In the genomic region with DNA sequence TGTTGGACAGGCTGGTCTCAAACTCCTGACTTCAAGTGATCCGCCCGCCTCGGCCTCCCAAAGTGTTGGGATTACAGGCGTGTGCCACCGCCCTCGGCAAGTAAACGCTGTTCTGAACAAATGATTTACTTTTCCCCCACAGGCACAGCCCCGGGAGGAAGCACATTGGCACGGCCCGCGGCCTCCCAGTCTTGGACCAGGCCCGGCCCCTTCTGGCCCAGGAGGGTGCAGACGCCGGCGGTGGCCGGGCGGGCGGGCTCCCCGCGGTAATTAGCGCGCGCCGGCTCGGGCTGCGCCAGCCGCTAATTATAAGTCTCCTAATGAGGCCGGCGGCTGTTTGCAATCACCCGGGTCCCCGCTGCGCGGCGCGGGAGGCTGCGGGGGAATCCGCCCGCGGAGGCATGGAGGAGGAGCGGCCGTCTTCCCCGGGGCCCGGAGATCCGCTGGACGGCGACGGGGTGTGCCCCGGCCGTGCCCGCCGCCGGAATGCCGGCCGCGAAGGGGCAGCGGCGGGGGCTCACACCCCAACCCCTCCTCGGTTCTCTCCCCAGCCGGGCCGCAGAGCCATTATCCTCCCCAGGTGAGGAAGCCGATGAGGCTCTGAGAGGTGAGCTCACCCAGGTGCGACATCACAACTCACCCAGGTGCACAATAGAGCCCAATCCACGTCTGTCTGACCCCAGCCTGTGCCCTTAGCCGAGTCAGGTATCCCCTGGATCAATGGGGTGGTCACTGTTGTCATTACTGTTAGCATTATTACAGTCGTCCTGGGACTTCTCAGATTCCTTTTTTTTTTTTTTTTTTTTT, we compare ENCODE assay signal across 7 cellular contexts. TPM values are rescaled to one million over a fixed set of nuclear protein-coding genes. Genes with fewer than 3 reads are reported as not detected.
DNase-seq lines count a peak whose midpoint lies in the region; ATAC-seq and TF ChIP-seq lines count a peak whose summit lies in the region.

No MANE protein-coding gene starts in this region.

- peaks cover 17% of the 10 kb centered on the region for H3K27me3 ChIP-seq in NT2/D1 (ENCODE audit: insufficient read depth, insufficient read length)
- no peaks in the 10 kb centered on the region for H3K27me3 ChIP-seq in testis

- no peak overlapping the region for H3K27ac ChIP-seq in testis

- no peak for TF ChIP-seq POLR2A in testis (IDR thresholded peaks at IDR 0.05)

- intact Hi-C loops in testis (cut with DNase I; ENCODE audit: low total_unique reads) = loop anchor here (5.0 kb wide), 1 partner anchor 63 kb away; no protein-coding TSS in a partner anchor

- H3K9me3 ChIP-seq in NT2/D1 (ENCODE audit: insufficient read depth, low read length) (no peaks in the 10 kb centered on the region), testis (no peaks in the 10 kb centered on the region)

- DNase-seq in GM20000 (ENCODE audit: low spot score) = peak; percentile 73
- DNase-seq in NT2/D1 (ENCODE audit: low read depth, low spot score) = no peak
- DNase-seq in activated T-cell treated with anti-CD3 and anti-CD28 coated beads, Interleukin-2, amount 50 U/mL, for 72 hours = peak; percentile 62 to 63
- DNase-seq in fibroblast of the aortic adventitia (ENCODE audit: low read depth) = peak; percentile 16
- DNase-seq in neural crest cell (ENCODE audit: low read depth, low spot score) = peak; percentile 39
- DNase-seq in testis = peak; percentile 60
- no peak for DNase-seq in cortex of kidney (lab: John Stamatoyannopoulos, UW)

- TF ChIP-seq CTCF in GM20000 (IDR thresholded peaks at IDR 0.05; ENCODE audit: extremely low read depth, missing control alignments) (peak; percentile 24), fibroblast of the aortic adventitia (IDR thresholded peaks at IDR 0.05; ENCODE audit: insufficient read depth, low read length) (peak; percentile 41), neural crest cell (conservative IDR thresholded peaks at IDR 0.05) (peak; percentile 37), testis (IDR thresholded peaks at IDR 0.05) (peak in 2 of 3 experiments; percentile 22 to 38)

- 3 to 5% methylated on average over 9 to 32 of the region's 65 CpGs for WGBS in testis, 2 donors

- no peaks in the 10 kb centered on the region for H3K9me3 Mint-ChIP-seq in activated T-cell treated with anti-CD3 and anti-CD28 coated beads, Interleukin-2, amount 50 U/mL, for 72 hours
- no peaks in the 10 kb centered on the region for H3K9me3 Mint-ChIP-seq in neural crest cell

- H3K4me3 Mint-ChIP-seq in activated T-cell treated with anti-CD3 and anti-CD28 coated beads, Interleukin-2, amount 50 U/mL, for 72 hours = peak overlapping the region; percentile 77 to 80
- H3K4me3 Mint-ChIP-seq in neural crest cell = peak overlapping the region; percentile 41

- peaks cover 3% of the 10 kb centered on the region for H3K36me3 ChIP-seq in NT2/D1 (ENCODE audit: insufficient read depth, insufficient read length, low read length)
- no peaks in the 10 kb centered on the region for H3K36me3 ChIP-seq in testis (ENCODE audit: low read depth, missing control alignments)

- H3K4me1 Mint-ChIP-seq in activated T-cell treated with anti-CD3 and anti-CD28 coated beads, Interleukin-2, amount 50 U/mL, for 72 hours (ENCODE audit: low read depth) = peaks cover 43% of the 10 kb centered on the region
- H3K4me1 Mint-ChIP-seq in neural crest cell = peaks cover 34% of the 10 kb centered on the region

- no peaks in the 10 kb centered on the region for H3K27me3 Mint-ChIP-seq in activated T-cell treated with anti-CD3 and anti-CD28 coated beads, Interleukin-2, amount 50 U/mL, for 72 hours (ENCODE audit: low read depth)
- H3K27me3 Mint-ChIP-seq in neural crest cell (ENCODE audit: low read depth) = peaks cover 49% of the 10 kb centered on the region

- H3K27ac Mint-ChIP-seq in activated T-cell treated with anti-CD3 and anti-CD28 coated beads, Interleukin-2, amount 50 U/mL, for 72 hours = no peak overlapping the region
- no peak overlapping the region for H3K27ac Mint-ChIP-seq in neural crest cell (ENCODE audit: unreplicated experiment)

- H3K4me3 ChIP-seq in NT2/D1 (ENCODE audit: insufficient read length, low read depth) = peak overlapping the region; percentile 21
- peak overlapping the region; percentile 44 for H3K4me3 ChIP-seq in fibroblast of the aortic adventitia (ENCODE audit: low read depth, low read length)
- peak overlapping the region; percentile 41 to 47 for H3K4me3 ChIP-seq in testis

- H3K36me3 Mint-ChIP-seq in activated T-cell treated with anti-CD3 and anti-CD28 coated beads, Interleukin-2, amount 50 U/mL, for 72 hours (ENCODE audit: insufficient read depth in 2 of 2) = peaks cover under 1% of the 10 kb centered on the region in 2 donors
- no peaks in the 10 kb centered on the region for H3K36me3 Mint-ChIP-seq in neural crest cell (ENCODE audit: low read depth)

- peak; percentile 5 to 26 for ATAC-seq in activated T-cell treated with anti-CD3 and anti-CD28 coated beads, Interleukin-2, amount 50 U/mL, for 72 hours (replicated peaks in 1 of 2)

- H3K4me1 ChIP-seq in NT2/D1 (ENCODE audit: insufficient read depth, insufficient read length) = peaks cover 5% of the 10 kb centered on the region
- H3K4me1 ChIP-seq in testis = peaks cover 36% of the 10 kb centered on the region

- peak overlapping the region; percentile 61 for H3K9ac ChIP-seq in NT2/D1 (ENCODE audit: insufficient read length, low read depth)

RNA-seq across cellular contexts. Expression of a gene that starts 3.3 kb away (rescaled TPM):
- total RNA-seq in activated T-cell treated with anti-CD3 and anti-CD28 coated beads, Interleukin-2, amount 50 U/mL, for 72 hours = 10 to 100 TPM; 37.4 to 40.8 TPM
- total RNA-seq in fibroblast of the aortic adventitia (ENCODE audit: low replicate concordance) = 17.5 and 31.3 TPM in 2 replicates
- total RNA-seq in neural crest cell = 49.7 and 55.8 TPM in 2 replicates
- total RNA-seq in testis = 10 to 100 TPM; 36.7 to 37.8 TPM
- polyA plus RNA-seq in testis (ENCODE audit: insufficient read depth, low read depth, low replicate concordance) = 28.1 TPM

RNA-seq across cellular contexts. Expression of a gene that starts 50.4 kb away (rescaled TPM):
- 100 to 1,000 TPM; 198 to 200 TPM for total RNA-seq in activated T-cell treated with anti-CD3 and anti-CD28 coated beads, Interleukin-2, amount 50 U/mL, for 72 hours
- 96.7 and 125 TPM in 2 replicates for total RNA-seq in fibroblast of the aortic adventitia (ENCODE audit: low replicate concordance)
- 134 and 149 TPM in 2 replicates for total RNA-seq in neural crest cell
- 100 to 1,000 TPM; 307 to 370 TPM for total RNA-seq in testis
- polyA plus RNA-seq in testis (ENCODE audit: insufficient read depth, low read depth, low replicate concordance) = 340 TPM

RNA-seq across cellular contexts. Expression of a gene that starts 55.6 kb away (rescaled TPM):
- total RNA-seq in activated T-cell treated with anti-CD3 and anti-CD28 coated beads, Interleukin-2, amount 50 U/mL, for 72 hours = 10 to 100 TPM; 28.9 to 36.7 TPM
- total RNA-seq in fibroblast of the aortic adventitia (ENCODE audit: low replicate concordance) (26.1 and 29.6 TPM in 2 replicates), neural crest cell (38.5 and 39.0 TPM in 2 replicates), testis (10 to 100 TPM; 31.3 to 37.4 TPM)
- polyA plus RNA-seq in testis (ENCODE audit: insufficient read depth, low read depth, low replicate concordance) = 51.0 TPM

RNA-seq across cellular contexts. Expression of a gene that starts 55.9 kb away (rescaled TPM):
- total RNA-seq in activated T-cell treated with anti-CD3 and anti-CD28 coated beads, Interleukin-2, amount 50 U/mL, for 72 hours = 1 to 10 TPM in 1 of 2 donors, not detected in 1; 1.2 TPM
- total RNA-seq in fibroblast of the aortic adventitia (ENCODE audit: low replicate concordance) (0.54 TPM in 1 of 2 replicates, not detected in the other), neural crest cell (1.1 and 1.2 TPM in 2 replicates), testis (1 to 10 TPM; 2.4 to 3.9 TPM)
- 1.8 TPM for polyA plus RNA-seq in testis (ENCODE audit: insufficient read depth, low read depth, low replicate concordance)

Comparison
In these comparisons a context has a peak if more than half of its experiments do, and no peak if none do; other contexts are left out.
1. DNase-seq: peak in GM20000 (single experiment), activated T-cell treated with anti-CD3 and anti-CD28 coated beads, Interleukin-2, amount 50 U/mL, for 72 hours (2 of 2), fibroblast of the aortic adventitia (single experiment), neural crest cell (single experiment) and testis (single experiment); none in NT2/D1 (single experiment) and cortex of kidney (single experiment).
2. Peak in every context shown above with its lines, with median percentiles within 50 percentile points of each other: CTCF ChIP-seq and H3K4me3 ChIP-seq.